Comparison of ENCODE assay signal across 1 cellular context in the genomic region with DNA sequence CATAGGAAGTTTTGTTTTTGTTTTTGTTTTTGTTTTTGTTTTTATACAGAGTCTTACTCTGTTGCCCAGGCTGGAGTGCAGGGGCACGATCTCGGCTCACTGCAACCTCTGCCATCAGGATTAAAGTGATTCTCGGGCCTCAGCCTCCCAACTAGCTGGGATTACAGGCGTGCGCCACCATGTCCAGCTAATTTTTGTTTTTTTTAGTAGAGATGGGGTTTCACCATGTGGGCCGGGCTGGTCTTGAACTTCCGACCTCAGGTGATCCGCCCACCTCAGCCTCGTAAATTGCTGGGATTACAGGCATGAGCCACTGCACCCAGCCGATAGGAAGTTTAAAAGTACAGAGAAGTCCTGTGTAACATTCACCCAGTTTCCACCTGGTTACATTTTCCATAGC.
A peak's percentile ranks its signal among the peaks of the same experiment; 100 is the strongest.
TF ChIP-seq lines count a peak whose summit lies in the region.

No MANE protein-coding gene starts in this region.

TF ChIP-seq in K562, 482 proteins besides CTCF, POLR2A, EP300 and RAD21:
- peak; percentile 36 for TF ChIP-seq EGR1 (conservative IDR thresholded peaks at IDR 0.05)
- TF ChIP-seq POLR2G (IDR thresholded peaks at IDR 0.05; ENCODE audit: low read depth, low read length): 0 out of 2 replicates have a peak, but pooled peaks have one; percentile 11
